ENCODE assay signal across 8 cellular contexts in genomic region chr19:6424939-6425731, GRCh38. TPM values are rescaled to one million over a fixed set of nuclear protein-coding genes. Genes with fewer than 3 reads are reported as not detected.
DNase-seq lines count a peak whose midpoint lies in the region; ATAC-seq and TF ChIP-seq lines count a peak whose summit lies in the region.

No MANE protein-coding gene starts in this region.

- H3K27me3 ChIP-seq in mucosa of rectum (ENCODE audit: control insufficient read depth in 2 of 2, insufficient read depth in 2 of 2, low read length in 2 of 2): no peaks in the 10 kb centered on the region

- peak overlapping the region; percentile 44 for H3K4me3 ChIP-seq in Jurkat, Clone E6-1 (ENCODE audit: low read length)
- peak overlapping the region; percentile 31 for H3K4me3 ChIP-seq in epithelial cell of proximal tubule (ENCODE audit: low read depth, low read length)
- peak overlapping the region; percentile 43 to 63 for H3K4me3 ChIP-seq in mucosa of rectum (ENCODE audit: low read length in 2 of 2)

- peak overlapping the region in 1 of 2 donors; percentile 41 for H3K9ac ChIP-seq in mucosa of rectum (ENCODE audit: low read depth in 1 of 2, low read length in 2 of 2)

- H3K4me1 ChIP-seq in mucosa of rectum (ENCODE audit: control insufficient read depth in 2 of 2, insufficient read depth in 2 of 2, low read length in 2 of 2): peaks cover 11 to 16% of the 10 kb centered on the region in 2 donors

- no peaks in the 10 kb centered on the region for H3K9me3 ChIP-seq in mucosa of rectum (ENCODE audit: control insufficient read depth in 2 of 2, low read length in 2 of 2)

- peaks cover 16 to 17% of the 10 kb centered on the region in 2 donors for H3K36me3 ChIP-seq in mucosa of rectum (ENCODE audit: control insufficient read depth in 2 of 2, insufficient read depth in 2 of 2, low read length in 2 of 2)

- peak; percentile 79 for ATAC-seq in GM21717 (IDR thresholded peaks at IDR 0.05; ENCODE audit: unreplicated experiment)

- no peak for TF ChIP-seq CTCF in epithelial cell of proximal tubule (conservative IDR thresholded peaks at IDR 0.05; ENCODE audit: low read depth, low read length)

- H3K27ac ChIP-seq in mucosa of rectum (ENCODE audit: low read depth in 2 of 2, low read length in 2 of 2): peak overlapping the region; percentile 67 to 84

- DNase-seq in DMS53 (lab: John Stamatoyannopoulos, UW) (peak; percentile 99), OCI-M2 (lab: John Stamatoyannopoulos, UW; ENCODE audit: unreplicated experiment) (peak; percentile 96), epithelial cell of proximal tubule (ENCODE audit: low read depth) (peak; percentile 100)
- DNase-seq in Jurkat, Clone E6-1 (ENCODE audit: low read depth, low spot score): peak; percentile 100
- DNase-seq in activated T-cell treated with anti-CD3 and anti-CD28 coated beads, Interleukin-2, amount 50 U/mL, for 1 hour: peak; percentile 97
- DNase-seq in stimulated activated CD8-positive, alpha-beta memory T cell treated with anti-CD3 and anti-CD28 coated beads, Interleukin-4, amount 100 ng/mL, for 4 hours (ENCODE audit: low read depth in 2 of 2, low spot score in 1 of 2): peak; percentile 96 to 99

RNA-seq across cellular contexts. Expression of gene KHSRP, which starts 0.5 kb away (rescaled TPM):
- polyA plus RNA-seq in Jurkat, Clone E6-1 (2012; ENCODE audit: insufficient read depth, insufficient read length): 265 TPM
- 96.0 and 296 TPM in 2 replicates for total RNA-seq in epithelial cell of proximal tubule

RNA-seq across cellular contexts. Expression of gene SLC25A41, which starts 8.4 kb away (rescaled TPM):
- polyA plus RNA-seq in Jurkat, Clone E6-1 (2012; ENCODE audit: insufficient read depth, insufficient read length): 1.3 TPM
- total RNA-seq in epithelial cell of proximal tubule: 0.23 TPM in 1 of 2 replicates, not detected in the other

RNA-seq across cellular contexts. Expression of gene GTF2F1, which starts 32.2 kb away (rescaled TPM):
- 87.5 TPM for polyA plus RNA-seq in Jurkat, Clone E6-1 (2012; ENCODE audit: insufficient read depth, insufficient read length)
- total RNA-seq in epithelial cell of proximal tubule: 42.1 and 42.2 TPM in 2 replicates

RNA-seq across cellular contexts. Expression of gene SLC25A23, which starts 34.5 kb away (rescaled TPM):
- 30.4 TPM for polyA plus RNA-seq in Jurkat, Clone E6-1 (2012; ENCODE audit: insufficient read depth, insufficient read length)
- 34.1 and 53.1 TPM in 2 replicates for total RNA-seq in epithelial cell of proximal tubule

RNA-seq across cellular contexts. Expression of gene CRB3, which starts 38.9 kb away (rescaled TPM):
- polyA plus RNA-seq in Jurkat, Clone E6-1 (2012; ENCODE audit: insufficient read depth, insufficient read length): not detected
- 58.9 and 63.1 TPM in 2 replicates for total RNA-seq in epithelial cell of proximal tubule

Comparison
In these comparisons a context has a peak if more than half of its experiments do, and no peak if none do; other contexts are left out.
1. Peak in every context shown above with its lines: DNase-seq, ATAC-seq, H3K4me3 ChIP-seq and H3K27ac ChIP-seq.